11 cellular contexts compared by ENCODE assay signal in the genomic region with DNA sequence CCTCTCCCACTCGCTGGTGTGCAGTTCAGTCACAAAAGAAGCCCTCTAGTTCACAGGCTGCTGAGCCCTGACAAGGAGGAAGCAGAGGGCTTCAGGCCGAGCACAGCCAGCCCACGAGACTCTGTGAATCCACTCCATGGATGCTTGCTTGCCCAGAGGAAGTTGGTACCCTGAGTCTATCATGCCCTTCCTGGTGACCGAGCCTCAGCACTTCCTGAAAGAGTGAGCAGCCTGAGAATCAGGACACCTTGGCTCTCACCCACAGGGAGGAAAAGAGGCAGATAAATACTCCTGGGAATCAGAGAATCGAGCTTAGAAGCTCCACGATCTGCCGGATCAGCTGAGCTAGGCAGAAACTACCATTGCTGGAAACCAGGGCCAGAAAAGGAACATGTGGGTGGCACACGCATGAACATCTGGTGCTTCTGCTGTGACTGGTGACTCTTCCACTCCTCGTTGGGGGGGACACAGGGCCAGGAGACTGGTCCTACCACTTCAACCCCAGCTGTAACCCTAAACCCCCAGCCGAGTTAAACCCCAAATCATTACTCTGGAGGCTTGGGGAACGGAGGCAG.
DNase-seq lines count a peak whose midpoint lies in the region; ATAC-seq and TF ChIP-seq lines count a peak whose summit lies in the region.
"Had no signal": no experiment of that assay in that cellular context is flagged by ENCODE, and none has a peak within 500 bp of the region (broad histone marks: within the 10 kb centered on the region; RNA-seq: fewer than 3 reads in every experiment).

No MANE protein-coding gene starts in this region.

- H3K9me3 Mint-ChIP-seq in activated naive CD8-positive, alpha-beta T cell treated with anti-CD3 and anti-CD28 coated beads for 36 hours = no peaks in the 10 kb centered on the region

- no peaks in the 10 kb centered on the region for H3K79me2 ChIP-seq in fibroblast of lung (ENCODE audit: control insufficient read depth, insufficient read depth, low read length)

- peak; percentile 25 for ATAC-seq in GM18867 (IDR thresholded peaks at IDR 0.05; ENCODE audit: unreplicated experiment)

- H3K9ac ChIP-seq in HUES64 (ENCODE audit: low read depth, low read length) (peak overlapping the region; percentile 41; the same call in 1 of the 2 replicates), fibroblast of lung (ENCODE audit: insufficient read depth, low read length) (no peak overlapping the region)

- no peak for TF ChIP-seq CTCF in fibroblast of lung (conservative IDR thresholded peaks at IDR 0.05 in 1 of 2, IDR thresholded peaks at IDR 0.05 in 1 of 2; ENCODE audit: low read depth in 1 of 2, low read length in 2 of 2)
- TF ChIP-seq CTCF in GM13976 (IDR thresholded peaks at IDR 0.05; ENCODE audit: borderline replicate concordance, control extremely low read depth, extremely low read depth, insufficient read depth, missing control alignments) = no peak

- 74% methylated on average over 11 of the region's 11 CpGs for WGBS in HUES64

- H3K4me3 ChIP-seq in HUES64 (ENCODE audit: low read length) (peak overlapping the region; percentile 60; the same call in 1 of the 2 replicates), fibroblast of lung (replicated peaks in 1 of 4; ENCODE audit: control extremely low read depth in 1 of 4, insufficient read depth in 1 of 4, low read depth in 3 of 4, low read length in 4 of 4) (peak overlapping the region in 3 of 4 experiments; percentile 8 to 51 (median 28))
- H3K4me3 ChIP-seq: lung had no signal

- H3K4me1 ChIP-seq in HUES64 (ENCODE audit: insufficient read depth, low read length) = peaks cover 13% of the 10 kb centered on the region
- H3K4me1 ChIP-seq in fibroblast of lung (ENCODE audit: control insufficient read depth, extremely low read depth, insufficient read depth, low read length) = peaks cover 2% of the 10 kb centered on the region

- no peak overlapping the region for H3K27ac Mint-ChIP-seq in activated naive CD8-positive, alpha-beta T cell treated with anti-CD3 and anti-CD28 coated beads for 36 hours

- H2AFZ ChIP-seq in fibroblast of lung (ENCODE audit: low read length) = peak overlapping the region; percentile 69

- H3K9me3 ChIP-seq in HUES64 (ENCODE audit: insufficient read depth, low read depth, low read length) (no peaks in the 10 kb centered on the region), fibroblast of lung (ENCODE audit: control insufficient read depth, insufficient read depth, low read depth, low read length) (no peaks in the 10 kb centered on the region)
- H3K9me3 ChIP-seq: tibial nerve had no signal

- no peak overlapping the region for H3K4me3 Mint-ChIP-seq in activated naive CD8-positive, alpha-beta T cell treated with anti-CD3 and anti-CD28 coated beads for 36 hours

- H4K20me1 ChIP-seq in fibroblast of lung (ENCODE audit: control insufficient read depth, extremely low read depth, insufficient read depth, low read length) = no peaks in the 10 kb centered on the region

- DNase-seq in fibroblast of lung (ENCODE audit: low read depth in 2 of 2) (no peak), posterior cingulate gyrus (peak in 8 of 10 donors; percentile 15 to 85 (median 35)), GM13976 (ENCODE audit: low spot score) (no peak), D341Med (ENCODE audit: low spot score) (no peak)
- DNase-seq in stimulated activated CD4-positive, alpha-beta T cell treated with anti-CD3 and anti-CD28 coated beads, Interleukin-4, amount 100 ng/mL, for 4 hours = no peak
- no peak for DNase-seq in activated naive CD8-positive, alpha-beta T cell treated with anti-CD3 and anti-CD28 coated beads for 36 hours
- DNase-seq: activated effector memory CD4-positive, alpha-beta T cell treated with anti-CD3 and anti-CD28 coated beads, Interleukin-2, amount 50 U/mL, for 16 hours had no signal

- peak overlapping the region; percentile 95 for H3K4me2 ChIP-seq in fibroblast of lung (ENCODE audit: extremely low read depth, insufficient read depth, low read length)

- H3K36me3 ChIP-seq in HUES64 (ENCODE audit: insufficient read depth, low read length) (no peaks in the 10 kb centered on the region), fibroblast of lung (ENCODE audit: control insufficient read depth, insufficient read depth, low read length) (no peaks in the 10 kb centered on the region)
- H3K36me3 ChIP-seq: tibial nerve had no signal

- H3K27me3 Mint-ChIP-seq in activated naive CD8-positive, alpha-beta T cell treated with anti-CD3 and anti-CD28 coated beads for 36 hours = peaks cover 47% of the 10 kb centered on the region

- H3K4me1 Mint-ChIP-seq in activated naive CD8-positive, alpha-beta T cell treated with anti-CD3 and anti-CD28 coated beads for 36 hours = peaks cover 5% of the 10 kb centered on the region

- in situ Hi-C loops in GM13976 (cut with MboI; ENCODE audit: low sequenced_read_pairs, unreplicated experiment) = no loop called here

- intact Hi-C loops in posterior cingulate gyrus (cut with DNase I) = loop anchor here (2.0 kb wide), 1 partner anchor 554 kb away; no protein-coding TSS in a partner anchor

- no peaks in the 10 kb centered on the region for H3K36me3 Mint-ChIP-seq in activated naive CD8-positive, alpha-beta T cell treated with anti-CD3 and anti-CD28 coated beads for 36 hours

- H3K27me3 ChIP-seq in HUES64 (ENCODE audit: insufficient read depth, low read length) = peaks cover 15% of the 10 kb centered on the region
- H3K27me3 ChIP-seq in fibroblast of lung (ENCODE audit: control insufficient read depth, insufficient read depth, low read length) = no peaks in the 10 kb centered on the region

- no peak overlapping the region for H3K27ac ChIP-seq in HUES64 (ENCODE audit: low read depth, low read length)
- no peak overlapping the region for H3K27ac ChIP-seq in fibroblast of lung (ENCODE audit: insufficient read depth, low read length)
- H3K27ac ChIP-seq: tibial nerve had no signal

Comparison
In these comparisons a context has a peak if more than half of its experiments do, and no peak if none do; other contexts are left out.
1. DNase-seq: peak in posterior cingulate gyrus (8 of 10); none in fibroblast of lung (0 of 2), stimulated activated CD4-positive, alpha-beta T cell treated with anti-CD3 and anti-CD28 coated beads, Interleukin-4, amount 100 ng/mL, for 4 hours (0 of 2), activated naive CD8-positive, alpha-beta T cell treated with anti-CD3 and anti-CD28 coated beads for 36 hours (single experiment), GM13976 (single experiment) and D341Med (single experiment).